In the genomic region with DNA sequence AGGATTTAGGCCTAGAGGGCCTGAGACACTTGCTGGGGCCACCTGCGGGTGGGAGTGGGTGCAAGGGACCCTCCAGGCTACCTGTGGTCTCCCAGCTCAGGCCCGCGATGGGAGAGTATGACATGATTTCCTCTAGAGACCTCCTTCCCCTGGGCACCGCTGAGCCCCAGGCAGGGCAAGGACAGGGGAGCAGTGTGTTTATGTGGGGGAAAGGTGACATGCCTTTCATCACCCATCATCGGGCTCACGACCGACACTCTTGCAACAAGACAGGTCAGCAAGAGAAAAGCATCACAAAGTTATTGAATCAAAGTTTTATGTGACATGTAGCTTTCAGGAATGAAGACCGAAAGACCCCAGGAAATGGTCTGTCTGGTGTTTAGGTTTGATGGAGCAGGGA, we compare ENCODE assay signal across 11 cellular contexts. TPM values are rescaled to one million over a fixed set of nuclear protein-coding genes. Genes with fewer than 3 reads are reported as not detected.
DNase-seq lines count a peak whose midpoint lies in the region; ATAC-seq, FAIRE-seq and TF ChIP-seq lines count a peak whose summit lies in the region.
"Had no signal": no experiment of that assay in that cellular context is flagged by ENCODE, and none has a peak within 500 bp of the region (broad histone marks: within the 10 kb centered on the region; RNA-seq: fewer than 3 reads in every experiment).

No MANE protein-coding gene starts in this region.

- peaks cover 62% of the 10 kb centered on the region for H3K4me1 Mint-ChIP-seq in CD8-positive, alpha-beta T cell (ENCODE audit: low read depth)
- peaks cover 25% of the 10 kb centered on the region for H3K4me1 Mint-ChIP-seq in nephron progenitor cell

- H2BK15ac ChIP-seq in H1 (ENCODE audit: low read length) = no peak overlapping the region

- H2BK20ac ChIP-seq in H1 (ENCODE audit: low read length) = no peak overlapping the region

- peaks cover 12% of the 10 kb centered on the region for H3K36me3 Mint-ChIP-seq in CD8-positive, alpha-beta T cell
- H3K36me3 Mint-ChIP-seq in nephron progenitor cell (ENCODE audit: low read depth) = peaks cover 11% of the 10 kb centered on the region

- TF ChIP-seq RAD21 in H1 (IDR thresholded peaks at IDR 0.05 in 1 of 2, conservative IDR thresholded peaks at IDR 0.05 in 1 of 2; ENCODE audit: low read depth in 2 of 2, low read length in 2 of 2) = no peak

- TF ChIP-seq POLR2A in H1 (IDR thresholded peaks at IDR 0.05; ENCODE audit: control extremely low read depth in 1 of 2, low read depth in 2 of 2, low read length in 2 of 2) = no peak

- CTCF ChIA-PET in CD8-positive, alpha-beta T cell (lab: Charles Lee) = interaction anchor here (0.7 to 4.0 kb wide), 7 partner anchors 10 to 29 kb away, joined by 3 to 38 read pairs (median 3); no protein-coding TSS in a partner anchor
- CTCF ChIA-PET in H1 (lab: Charles Lee; ENCODE audit: partially characterized antibody) = interaction anchor here (0.6 to 11.1 kb wide), 12 partner anchors 9 to 1246 kb away, joined by 3 to 189 read pairs (median 10); a partner anchor contains a TSS

- no peak overlapping the region for H2BK120ac ChIP-seq in H1 (replicated peaks; ENCODE audit: low read depth, low read length)

- no peak for DNase-seq in CD8-positive, alpha-beta T cell
- peak; percentile 84 for DNase-seq in M059J (ENCODE audit: low read depth)
- DNase-seq in H1 (ENCODE audit: low read depth in 1 of 2, low spot score in 2 of 2) = no peak
- no peak for DNase-seq in nephron progenitor cell
- no peak for DNase-seq in stimulated activated CD8-positive, alpha-beta memory T cell treated with anti-CD3 and anti-CD28 coated beads, Interleukin-4, amount 100 ng/mL, for 48 hours
- DNase-seq in DMS53 (lab: John Stamatoyannopoulos, UW) = no peak
- DNase-seq: DND-41, NCI-H1930 had no signal

- H3K14ac ChIP-seq in H1 (ENCODE audit: insufficient read length) = no peak overlapping the region

- no peak overlapping the region for H3K4ac ChIP-seq in H1 (replicated peaks; ENCODE audit: insufficient read length, low read depth, low read length)

- H3K9me3 Mint-ChIP-seq in CD8-positive, alpha-beta T cell = no peaks in the 10 kb centered on the region
- no peaks in the 10 kb centered on the region for H3K9me3 Mint-ChIP-seq in nephron progenitor cell

- no peak for FAIRE-seq in H1 (lab: Jason Lieb, UNC)

- no peak overlapping the region for H4K91ac ChIP-seq in H1 (replicated peaks; ENCODE audit: insufficient read length, low read length)

- H3K56ac ChIP-seq in H1 (replicated peaks; ENCODE audit: insufficient read length, low read depth, low read length) = no peak overlapping the region

- H3K4me2 ChIP-seq in H1 (ENCODE audit: insufficient read depth in 1 of 2, low read depth in 2 of 2, low read length in 2 of 2) = no peak overlapping the region

- H3K36me3 ChIP-seq in CD8-positive, alpha-beta T cell (ENCODE audit: insufficient read depth, low read length) = peaks cover 7% of the 10 kb centered on the region
- H3K36me3 ChIP-seq in H1 (ENCODE audit: control insufficient read depth in 2 of 4, insufficient read depth in 4 of 4, low read length in 3 of 4) = peaks cover 0 to 4% (median 0%) of the 10 kb centered on the region in 4 experiments; a peak in 1 of 8 replicates

- no peak overlapping the region for H3K18ac ChIP-seq in H1 (ENCODE audit: extremely low read depth, low read length)

- no peaks in the 10 kb centered on the region; the same call in 1 of the 2 replicates for H3K23me2 ChIP-seq in H1 (ENCODE audit: low read depth, low read length)

- H4K5ac ChIP-seq in H1 (ENCODE audit: insufficient read length, low read depth, low read length) = no peak overlapping the region

- H4K8ac ChIP-seq in H1 (ENCODE audit: extremely low read depth, insufficient read depth, low read length) = no peak overlapping the region

- no peak overlapping the region for H2BK12ac ChIP-seq in H1 (ENCODE audit: low read depth, low read length)

- no peak for TF ChIP-seq EP300 in H1 (IDR thresholded peaks at IDR 0.05; ENCODE audit: borderline replicate concordance in 1 of 2, low read depth in 2 of 2, low read length in 2 of 2)

- no peak overlapping the region for H2AK5ac ChIP-seq in H1 (ENCODE audit: low read depth, low read length)

- no peak for TF ChIP-seq CTCF in CD8-positive, alpha-beta T cell (IDR thresholded peaks at IDR 0.05)
- no peak for TF ChIP-seq CTCF in H1 (IDR thresholded peaks at IDR 0.05; ENCODE audit: control extremely low read depth in 1 of 3, insufficient read depth in 1 of 3, low read depth in 1 of 3, low read length in 3 of 3)
- TF ChIP-seq CTCF in nephron progenitor cell (IDR thresholded peaks at IDR 0.05) = no peak

- peaks cover 4 to 10% of the 10 kb centered on the region in 2 experiments for H4K20me1 ChIP-seq in H1 (replicated peaks in 1 of 2; ENCODE audit: control insufficient read depth in 1 of 2, insufficient read depth in 2 of 2, low read length in 2 of 2)

- H3K27me3 ChIP-seq in CD8-positive, alpha-beta T cell (ENCODE audit: insufficient read depth, low read length) = no peaks in the 10 kb centered on the region
- no peaks in the 10 kb centered on the region; a peak in 1 of 7 replicates for H3K27me3 ChIP-seq in H1 (replicated peaks in 1 of 4; ENCODE audit: control insufficient read depth in 3 of 4, extremely low read depth in 1 of 4, insufficient read depth in 3 of 4, low read length in 3 of 4)

- no peaks in the 10 kb centered on the region for H3K9me3 ChIP-seq in CD8-positive, alpha-beta T cell (ENCODE audit: low read length)
- H3K9me3 ChIP-seq in H1 (ENCODE audit: insufficient read depth in 2 of 2, low read depth in 1 of 2, low read length in 1 of 2) = no peaks in the 10 kb centered on the region

- no peak overlapping the region for H3K9ac ChIP-seq in H1 (replicated peaks in 1 of 4; ENCODE audit: extremely low read depth in 1 of 4, low read depth in 3 of 4, low read length in 3 of 4)

- peak overlapping the region; percentile 92 for H3K27ac Mint-ChIP-seq in CD8-positive, alpha-beta T cell
- peak overlapping the region; percentile 58 for H3K27ac Mint-ChIP-seq in nephron progenitor cell

- POLR2A ChIA-PET in CD8-positive, alpha-beta T cell (lab: Charles Lee) = interaction anchor here (1.0 to 2.9 kb wide), 4 partner anchors 9 to 20 kb away, joined by 3 to 10 read pairs (median 8); no protein-coding TSS in a partner anchor
- POLR2A ChIA-PET in H1 (lab: Charles Lee; ENCODE audit: partially characterized antibody) = interaction anchor here (0.7 to 4.9 kb wide), 8 partner anchors 9 to 26 kb away, joined by 3 to 29 read pairs (median 8); no protein-coding TSS in a partner anchor

- peaks cover 4 to 62% of the 10 kb centered on the region in 2 experiments; a peak in 3 of 4 replicates for H3K79me2 ChIP-seq in H1 (ENCODE audit: control insufficient read depth in 1 of 2, insufficient read depth in 2 of 2, low read length in 2 of 2)

- H3K27me3 Mint-ChIP-seq in CD8-positive, alpha-beta T cell (ENCODE audit: low read depth) = no peaks in the 10 kb centered on the region
- no peaks in the 10 kb centered on the region for H3K27me3 Mint-ChIP-seq in nephron progenitor cell (ENCODE audit: low read depth, poor library complexity)

- intact Hi-C loops in CD8-positive, alpha-beta T cell (cut with DNase I, micrococcal nuclease) = loop anchor here (1.0 kb wide), 1 partner anchor 26 kb away; no protein-coding TSS in a partner anchor

- no peak for ATAC-seq in CD8-positive, alpha-beta T cell
- ATAC-seq in GM18519 (IDR thresholded peaks at IDR 0.05; ENCODE audit: low FRiP score, unreplicated experiment) (no peak), GM18867 (IDR thresholded peaks at IDR 0.05; ENCODE audit: unreplicated experiment) (no peak)

- peak overlapping the region; percentile 56; the same call in 1 of the 2 replicates for H2BK5ac ChIP-seq in H1 (ENCODE audit: low read depth, low read length)

- peaks cover 67% of the 10 kb centered on the region for H3K4me1 ChIP-seq in CD8-positive, alpha-beta T cell (ENCODE audit: insufficient read depth, low read length)
- peaks cover 0 to 30% (median 20%) of the 10 kb centered on the region in 4 experiments; a peak in 6 of 7 replicates for H3K4me1 ChIP-seq in H1 (replicated peaks in 1 of 4; ENCODE audit: control insufficient read depth in 3 of 4, insufficient read depth in 4 of 4, low read length in 3 of 4)

- H2AFZ ChIP-seq in H1 (ENCODE audit: low read length) = no peak overlapping the region

- no peak overlapping the region for H3K27ac ChIP-seq in CD8-positive, alpha-beta T cell (ENCODE audit: low read depth, low read length)
- H3K27ac ChIP-seq in H1 (ENCODE audit: low read depth, low read length) = peak overlapping the region; percentile 10; the same call in 1 of the 2 replicates
- H3K27ac ChIP-seq: HL-60 had no signal

- peaks cover 12% of the 10 kb centered on the region for H3K79me1 ChIP-seq in H1 (ENCODE audit: low read depth, low read length)

- H3K4me3 ChIP-seq in CD8-positive, alpha-beta T cell (ENCODE audit: low read depth, low read length) = no peak overlapping the region
- H3K4me3 ChIP-seq in H1 (ENCODE audit: extremely low read depth in 1 of 4, insufficient read depth in 2 of 4, low read depth in 3 of 4, low read length in 4 of 4) = no peak overlapping the region

- H3K23ac ChIP-seq in H1 (ENCODE audit: insufficient read length) = no peak overlapping the region

- WGBS in H1 (ENCODE audit: extremely low coverage in 1 of 2, insufficient coverage in 1 of 2, insufficient read length in 1 of 2, insufficient replicate concordance in 2 of 2, low coverage in 1 of 2, low lambda C conversion rate in 2 of 2, missing lambda C conversion rate in 1 of 2), 2 experiments = 89% methylated on average over 8 of the region's 8 CpGs; no CpG with 5 or more reads in 1 of the 2 experiments

- peak overlapping the region; percentile 30 for H3K4me3 Mint-ChIP-seq in CD8-positive, alpha-beta T cell
- H3K4me3 Mint-ChIP-seq in nephron progenitor cell = no peak overlapping the region

RNA-seq across cellular contexts. Expression of a gene that starts 19.9 kb away (rescaled TPM):
- 10 to 100 TPM; 48.7 to 48.8 TPM for total RNA-seq in CD8-positive, alpha-beta T cell
- 31.5 and 48.6 TPM in 2 replicates for total RNA-seq in M059J (2014; rRNA removed; shearing (Covaris generic))
- total RNA-seq in H1 (2021; fragmentation: NEBNext Ultra II Directional; extraction: Animal tissue kit (Norgen Biotek cat#: 25700)) = 29.8 and 34.1 TPM in 2 replicates
- polyA plus RNA-seq in H1 (2011; rRNA removed) = 20.8 and 25.1 TPM in 2 replicates
- 18.3 TPM for polyA plus RNA-seq in H1 (2011; cell fraction: cytosol; rRNA removed)
- 18.8 TPM for polyA plus RNA-seq in H1 (2011; cell fraction: nucleus; rRNA removed)
- polyA plus RNA-seq in H1 (2012, experiment 1 of 2) = 18.4 to 20.9 TPM (median 20.6 TPM) in 4 replicates
- polyA plus RNA-seq in H1 (2012, experiment 2 of 2) = 12.1 TPM
- 20.8 TPM for polyA plus RNA-seq in H1 (2013, experiment 1 of 2)
- 21.5 TPM for polyA plus RNA-seq in H1 (2013, experiment 2 of 2)
- 12.6 and 17.8 TPM in 2 replicates for polyA minus RNA-seq in H1 (2011; rRNA and poly(A)+ RNA removed)
- 19.1 TPM for polyA minus RNA-seq in H1 (2011; cell fraction: cytosol; rRNA and poly(A)+ RNA removed)
- polyA minus RNA-seq in H1 (2011; cell fraction: nucleus; rRNA and poly(A)+ RNA removed) = 14.7 TPM

RNA-seq across cellular contexts. Expression of a gene that starts 56.8 kb away (rescaled TPM):
- total RNA-seq in CD8-positive, alpha-beta T cell = under 1 TPM; 0.79 to 0.83 TPM
- 2.3 and 3.9 TPM in 2 replicates for total RNA-seq in M059J (2014; rRNA removed; shearing (Covaris generic))
- total RNA-seq in H1 (2021; fragmentation: NEBNext Ultra II Directional; extraction: Animal tissue kit (Norgen Biotek cat#: 25700)) = 12.3 and 13.7 TPM in 2 replicates
- 5.2 and 9.7 TPM in 2 replicates for polyA plus RNA-seq in H1 (2011; rRNA removed)
- polyA plus RNA-seq in H1 (2011; cell fraction: cytosol; rRNA removed) = 7.1 TPM
- polyA plus RNA-seq in H1 (2011; cell fraction: nucleus; rRNA removed) = 8.6 TPM
- 5.3 to 9.2 TPM (median 8.8 TPM) in 4 replicates for polyA plus RNA-seq in H1 (2012, experiment 1 of 2)
- 12.2 TPM for polyA plus RNA-seq in H1 (2012, experiment 2 of 2)
- polyA plus RNA-seq in H1 (2013, experiment 1 of 2) = 6.6 TPM
- 6.6 TPM for polyA plus RNA-seq in H1 (2013, experiment 2 of 2)
- polyA minus RNA-seq in H1 (2011; rRNA and poly(A)+ RNA removed) = 2.0 and 2.5 TPM in 2 replicates
- 5.1 TPM for polyA minus RNA-seq in H1 (2011; cell fraction: cytosol; rRNA and poly(A)+ RNA removed)
- 5.7 TPM for polyA minus RNA-seq in H1 (2011; cell fraction: nucleus; rRNA and poly(A)+ RNA removed)
